Comparison of ENCODE assay signal across 16 cellular contexts in the genomic region with DNA sequence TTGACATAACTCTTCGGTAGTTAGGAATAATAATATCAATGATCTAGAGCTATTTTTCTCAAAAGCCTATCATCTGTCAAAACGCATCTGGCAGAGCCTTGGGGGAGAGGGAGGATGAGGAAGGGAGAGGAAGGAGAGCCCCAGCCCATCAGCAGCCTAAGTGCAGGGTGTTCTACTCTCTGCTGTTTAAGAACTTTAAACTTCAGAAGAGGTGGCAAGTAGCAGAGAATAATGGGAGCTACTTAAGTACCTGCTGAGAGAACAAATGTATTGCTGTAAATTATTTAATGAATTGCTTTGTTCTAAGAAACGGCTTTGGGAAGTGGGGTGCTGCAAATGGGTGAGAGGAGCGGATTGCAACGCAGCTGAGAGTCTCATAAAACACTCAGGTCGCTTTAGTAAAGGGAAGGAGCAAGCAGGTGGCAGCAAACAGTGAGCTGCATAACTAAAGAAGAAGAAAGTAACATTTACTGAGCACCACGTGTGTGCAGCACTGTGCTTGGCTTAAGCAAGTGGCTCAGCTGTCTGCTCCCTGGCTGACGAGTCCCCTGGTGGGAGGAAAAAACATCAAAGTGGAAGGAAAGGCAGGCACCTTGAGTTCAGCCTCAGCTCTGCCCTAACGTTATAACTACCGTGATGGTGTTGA. TPM values are rescaled to one million over a fixed set of nuclear protein-coding genes. Genes with fewer than 3 reads are reported as not detected.
DNase-seq lines count a peak whose midpoint lies in the region; ATAC-seq, FAIRE-seq and TF ChIP-seq lines count a peak whose summit lies in the region.
"Had no signal": no experiment of that assay in that cellular context is flagged by ENCODE, and none has a peak within 500 bp of the region (broad histone marks: within the 10 kb centered on the region; RNA-seq: fewer than 3 reads in every experiment).

No MANE protein-coding gene starts in this region.

- ATAC-seq in activated CD8-positive, alpha-beta T cell treated with anti-CD3 and anti-CD28 coated beads for 36 hours = peak; percentile 53
- ATAC-seq in activated CD8-positive, alpha-beta T cell treated with anti-CD3 and anti-CD28 coated beads, Interleukin-2, amount 10 ng/mL, durations not matched to agents 7 days and 5 days = no peak
- no peak for ATAC-seq in left cardiac atrium
- ATAC-seq: activated T-helper 17 cell treated with anti-CD3 and anti-CD28 coated beads, Interleukin-2, amount 50 U/mL, for 72 hours; Panc1 had no signal

- H2BK120ac ChIP-seq in H9 (ENCODE audit: low read depth, low read length, poor library complexity, severe bottlenecking) (no peak overlapping the region), H1 (replicated peaks; ENCODE audit: low read depth, low read length) (no peak overlapping the region)

- no CpG with 5 or more reads among the region's 10 CpGs for WGBS in H9 (ENCODE audit: extremely low coverage, insufficient read length, low lambda C conversion rate)
- WGBS in H1 (ENCODE audit: extremely low coverage in 1 of 2, insufficient coverage in 1 of 2, insufficient read length in 1 of 2, insufficient replicate concordance in 2 of 2, low coverage in 1 of 2, low lambda C conversion rate in 2 of 2, missing lambda C conversion rate in 1 of 2), 2 experiments = 17% methylated on average over 10 of the region's 10 CpGs; no CpG with 5 or more reads in 1 of the 2 experiments

- no peak for TF ChIP-seq CTCF in activated CD8-positive, alpha-beta T cell treated with anti-CD3 and anti-CD28 coated beads for 36 hours (IDR thresholded peaks at IDR 0.05)
- no peak; the same call in 2 of the 3 replicates for TF ChIP-seq CTCF in H9 (conservative IDR thresholded peaks at IDR 0.05)
- peak in 1 of 3 experiments; percentile 3; a peak in 1 of 4 replicates for TF ChIP-seq CTCF in H1 (IDR thresholded peaks at IDR 0.05; ENCODE audit: control extremely low read depth in 1 of 3, insufficient read depth in 1 of 3, low read depth in 1 of 3, low read length in 3 of 3)
- no peak for TF ChIP-seq CTCF in osteocyte (IDR thresholded peaks at IDR 0.05)
- no peak for TF ChIP-seq CTCF in osteoblast (IDR thresholded peaks at IDR 0.05; ENCODE audit: extremely low read depth, low read depth, low read length)

- H3K4ac ChIP-seq in H9 (ENCODE audit: low read depth, low read length) (no peak overlapping the region), H1 (replicated peaks; ENCODE audit: insufficient read length, low read depth, low read length) (no peak overlapping the region)

- no peaks in the 10 kb centered on the region for H3K36me3 ChIP-seq in H1 (ENCODE audit: control insufficient read depth in 2 of 4, insufficient read depth in 4 of 4, low read length in 3 of 4)
- H3K36me3 ChIP-seq in osteoblast (ENCODE audit: insufficient read depth, low read length) = no peaks in the 10 kb centered on the region
- H3K36me3 ChIP-seq: left ventricle myocardium inferior, stomach had no signal

- FAIRE-seq in H1 (lab: Jason Lieb, UNC) = no peak

- TF ChIP-seq EP300 in H1 (IDR thresholded peaks at IDR 0.05; ENCODE audit: borderline replicate concordance in 1 of 2, low read depth in 2 of 2, low read length in 2 of 2) = no peak

- peak; percentile 14 for DNase-seq in activated CD8-positive, alpha-beta T cell treated with anti-CD3 and anti-CD28 coated beads for 36 hours
- no peak for DNase-seq in activated CD8-positive, alpha-beta T cell treated with anti-CD3 and anti-CD28 coated beads, Interleukin-2, amount 10 ng/mL, durations not matched to agents 7 days and 5 days
- DNase-seq in H9 = peak; percentile 62
- peak in 1 of 2 experiments; percentile 33 for DNase-seq in H1 (ENCODE audit: low read depth in 1 of 2, low spot score in 2 of 2)
- peak; percentile 19 for DNase-seq in osteocyte (ENCODE audit: extremely low spot score, unreplicated experiment)
- no peak for DNase-seq in osteoblast (ENCODE audit: insufficient read length, low spot score, missing footprints)
- no peak for DNase-seq in left cardiac atrium
- no peak for DNase-seq in KG1 (lab: John Stamatoyannopoulos, UW)
- DNase-seq: ACHN, left ventricle myocardium inferior, NCI-H2081 treated with DMSO at 0.1 percent for 48 hours, NCI-H748 treated with DMSO at 0.1 percent for 48 hours, stomach had no signal

- H4K5ac ChIP-seq in H9 (ENCODE audit: insufficient read length, low read depth, low read length) (no peak overlapping the region), H1 (ENCODE audit: insufficient read length, low read depth, low read length) (no peak overlapping the region)

- H2BK15ac ChIP-seq in H9 (ENCODE audit: low read depth, low read length) (no peak overlapping the region), H1 (ENCODE audit: low read length) (no peak overlapping the region)

- H3K56ac ChIP-seq in H9 (ENCODE audit: insufficient read length, low read depth, low read length) (no peak overlapping the region), H1 (replicated peaks; ENCODE audit: insufficient read length, low read depth, low read length) (no peak overlapping the region)

- no peaks in the 10 kb centered on the region for H3K27me3 Mint-ChIP-seq in activated CD8-positive, alpha-beta T cell treated with anti-CD3 and anti-CD28 coated beads for 36 hours
- no peaks in the 10 kb centered on the region for H3K27me3 Mint-ChIP-seq in activated CD8-positive, alpha-beta T cell treated with anti-CD3 and anti-CD28 coated beads, Interleukin-2, amount 10 ng/mL, durations not matched to agents 7 days and 5 days (ENCODE audit: low read depth)
- H3K27me3 Mint-ChIP-seq in H9 (ENCODE audit: low read depth) (peaks cover 98% of the 10 kb centered on the region), osteocyte (ENCODE audit: unreplicated experiment) (peaks cover 61% of the 10 kb centered on the region)

- no peak for TF ChIP-seq POLR2A in H1 (IDR thresholded peaks at IDR 0.05; ENCODE audit: control extremely low read depth in 1 of 2, low read depth in 2 of 2, low read length in 2 of 2)

- intact Hi-C loops in activated CD8-positive, alpha-beta T cell treated with anti-CD3 and anti-CD28 coated beads for 36 hours (cut with micrococcal nuclease) = no loop called here
- intact Hi-C loops in left cardiac atrium (cut with DNase I) = no loop called here

- H3K4me3 ChIP-seq in H1 (ENCODE audit: extremely low read depth in 1 of 4, insufficient read depth in 2 of 4, low read depth in 3 of 4, low read length in 4 of 4) (no peak overlapping the region), osteoblast (ENCODE audit: insufficient read depth, low read length) (no peak overlapping the region)
- H3K4me3 ChIP-seq: left ventricle myocardium inferior, SK-N-MC, stomach had no signal

- no peaks in the 10 kb centered on the region for H3K4me1 ChIP-seq in H9 (ENCODE audit: insufficient read depth, low read length)
- peaks cover 0 to 2% (median 0%) of the 10 kb centered on the region in 4 experiments; a peak in 1 of 7 replicates for H3K4me1 ChIP-seq in H1 (replicated peaks in 1 of 4; ENCODE audit: control insufficient read depth in 3 of 4, insufficient read depth in 4 of 4, low read length in 3 of 4)
- H3K4me1 ChIP-seq in osteoblast (ENCODE audit: insufficient read depth, low read length) = no peaks in the 10 kb centered on the region
- H3K4me1 ChIP-seq: left ventricle myocardium inferior had no signal

- H2BK5ac ChIP-seq in H9 (ENCODE audit: insufficient read length, low read length) (no peak overlapping the region), H1 (ENCODE audit: low read depth, low read length) (no peak overlapping the region)

- no peak overlapping the region for H2BK20ac ChIP-seq in H9 (ENCODE audit: low read depth, low read length, poor library complexity, severe bottlenecking)
- no peak overlapping the region for H2BK20ac ChIP-seq in H1 (ENCODE audit: low read length)

- CTCF ChIA-PET in activated CD8-positive, alpha-beta T cell treated with anti-CD3 and anti-CD28 coated beads for 36 hours (lab: Charles Lee) = interaction anchor here (0.6 to 1.8 kb wide), 5 partner anchors 12 to 173 kb away, joined by 3 to 6 read pairs (median 4); no protein-coding TSS in a partner anchor
- CTCF ChIA-PET in activated CD8-positive, alpha-beta T cell treated with anti-CD3 and anti-CD28 coated beads, Interleukin-2, amount 10 ng/mL, durations not matched to agents 7 days and 5 days (lab: Charles Lee) = interaction anchor here (0.6 to 1.2 kb wide), 2 partner anchors 26 to 70 kb away, joined by 3 read pairs; no protein-coding TSS in a partner anchor
- CTCF ChIA-PET in H1 (lab: Charles Lee; ENCODE audit: partially characterized antibody) = interaction anchor here (0.7 to 1.5 kb wide), 4 partner anchors 19 to 126 kb away, joined by 3 to 4 read pairs (median 3); no protein-coding TSS in a partner anchor

- H3K27ac ChIP-seq in H9 (ENCODE audit: insufficient read length, low read depth, low read length) (no peak overlapping the region), H1 (ENCODE audit: low read depth, low read length) (no peak overlapping the region), osteoblast (ENCODE audit: low read depth, low read length) (no peak overlapping the region)
- H3K27ac ChIP-seq: left ventricle myocardium inferior, SK-N-MC, stomach had no signal

- H4K8ac ChIP-seq in H9 (replicated peaks; ENCODE audit: insufficient read length, low read depth, low read length) = no peak overlapping the region
- H4K8ac ChIP-seq in H1 (ENCODE audit: extremely low read depth, insufficient read depth, low read length) = no peak overlapping the region

- peaks cover 12% of the 10 kb centered on the region for H3K4me1 Mint-ChIP-seq in activated CD8-positive, alpha-beta T cell treated with anti-CD3 and anti-CD28 coated beads for 36 hours (ENCODE audit: low read depth)
- no peaks in the 10 kb centered on the region for H3K4me1 Mint-ChIP-seq in activated CD8-positive, alpha-beta T cell treated with anti-CD3 and anti-CD28 coated beads, Interleukin-2, amount 10 ng/mL, durations not matched to agents 7 days and 5 days (ENCODE audit: low read depth)
- H3K4me1 Mint-ChIP-seq in H9 (peaks cover 13 to 17% of the 10 kb centered on the region in 2 experiments), osteocyte (ENCODE audit: unreplicated experiment) (no peaks in the 10 kb centered on the region)
- H3K4me1 Mint-ChIP-seq: activated T-helper 17 cell treated with anti-CD3 and anti-CD28 coated beads, Interleukin-2, amount 50 U/mL, for 72 hours had no signal

- H4K91ac ChIP-seq in H9 (ENCODE audit: insufficient read length, low read depth, low read length) (no peak overlapping the region), H1 (replicated peaks; ENCODE audit: insufficient read length, low read length) (no peak overlapping the region)

- H3T11ph ChIP-seq in H9 (ENCODE audit: low read length) = no peak overlapping the region

- H3K14ac ChIP-seq in H9 (ENCODE audit: insufficient read depth, low read length) (no peak overlapping the region), H1 (ENCODE audit: insufficient read length) (no peak overlapping the region)

- no peak overlapping the region for H3K4me3 Mint-ChIP-seq in activated CD8-positive, alpha-beta T cell treated with anti-CD3 and anti-CD28 coated beads for 36 hours
- no peak overlapping the region for H3K4me3 Mint-ChIP-seq in activated CD8-positive, alpha-beta T cell treated with anti-CD3 and anti-CD28 coated beads, Interleukin-2, amount 10 ng/mL, durations not matched to agents 7 days and 5 days
- peak overlapping the region in 1 of 2 experiments; percentile 4; a peak in 1 of 5 replicates for H3K4me3 Mint-ChIP-seq in H9
- no peak overlapping the region for H3K4me3 Mint-ChIP-seq in osteocyte (ENCODE audit: unreplicated experiment)
- H3K4me3 Mint-ChIP-seq: activated T-helper 17 cell treated with anti-CD3 and anti-CD28 coated beads, Interleukin-2, amount 50 U/mL, for 72 hours had no signal

- no peak; a peak in 1 of 4 replicates for TF ChIP-seq RAD21 in H1 (IDR thresholded peaks at IDR 0.05 in 1 of 2, conservative IDR thresholded peaks at IDR 0.05 in 1 of 2; ENCODE audit: low read depth in 2 of 2, low read length in 2 of 2)

- no peaks in the 10 kb centered on the region for H4K20me1 ChIP-seq in H9 (ENCODE audit: control insufficient read depth, insufficient read depth, insufficient read length)
- peaks cover 0 to 2% of the 10 kb centered on the region in 2 experiments for H4K20me1 ChIP-seq in H1 (replicated peaks in 1 of 2; ENCODE audit: control insufficient read depth in 1 of 2, insufficient read depth in 2 of 2, low read length in 2 of 2)
- no peaks in the 10 kb centered on the region for H4K20me1 ChIP-seq in osteoblast (ENCODE audit: insufficient read depth, low read length)

- H3K79me2 ChIP-seq in H9 (ENCODE audit: insufficient read depth, low read length) (no peaks in the 10 kb centered on the region), H1 (ENCODE audit: control insufficient read depth in 1 of 2, insufficient read depth in 2 of 2, low read length in 2 of 2) (no peaks in the 10 kb centered on the region), osteoblast (ENCODE audit: insufficient read depth, low read length) (no peaks in the 10 kb centered on the region)

- H3K36me3 Mint-ChIP-seq in activated CD8-positive, alpha-beta T cell treated with anti-CD3 and anti-CD28 coated beads for 36 hours (ENCODE audit: low read depth) = no peaks in the 10 kb centered on the region
- H3K36me3 Mint-ChIP-seq in activated CD8-positive, alpha-beta T cell treated with anti-CD3 and anti-CD28 coated beads, Interleukin-2, amount 10 ng/mL, durations not matched to agents 7 days and 5 days (ENCODE audit: low read depth) = no peaks in the 10 kb centered on the region
- no peaks in the 10 kb centered on the region; a peak in 1 of 7 replicates for H3K36me3 Mint-ChIP-seq in H9 (ENCODE audit: insufficient read depth in 1 of 3, low read depth in 3 of 3)
- H3K36me3 Mint-ChIP-seq in osteocyte (ENCODE audit: unreplicated experiment) = no peaks in the 10 kb centered on the region

- no peak overlapping the region for H3K4me2 ChIP-seq in H9 (ENCODE audit: insufficient read depth, insufficient read length, low read length)
- 0 out of 4 replicates have a peak overlapping the region, but pooled peaks of 1 of the 2 experiments have one; percentile 9 for H3K4me2 ChIP-seq in H1 (ENCODE audit: insufficient read depth in 1 of 2, low read depth in 2 of 2, low read length in 2 of 2)
- H3K4me2 ChIP-seq in osteoblast (ENCODE audit: insufficient read depth, low read length) = no peak overlapping the region

- no peak overlapping the region for H3K27ac Mint-ChIP-seq in activated CD8-positive, alpha-beta T cell treated with anti-CD3 and anti-CD28 coated beads for 36 hours
- no peak overlapping the region for H3K27ac Mint-ChIP-seq in activated CD8-positive, alpha-beta T cell treated with anti-CD3 and anti-CD28 coated beads, Interleukin-2, amount 10 ng/mL, durations not matched to agents 7 days and 5 days
- H3K27ac Mint-ChIP-seq in H9 (peak overlapping the region in 2 of 3 experiments; percentile 31 to 46; a peak in 2 of 7 replicates), osteocyte (ENCODE audit: unreplicated experiment) (no peak overlapping the region)
- H3K27ac Mint-ChIP-seq: activated T-helper 17 cell treated with anti-CD3 and anti-CD28 coated beads, Interleukin-2, amount 50 U/mL, for 72 hours had no signal

- no peak overlapping the region for H3K9ac ChIP-seq in H9 (ENCODE audit: extremely low read depth, insufficient read length, low read length)
- no peak overlapping the region for H3K9ac ChIP-seq in H1 (replicated peaks in 1 of 4; ENCODE audit: extremely low read depth in 1 of 4, low read depth in 3 of 4, low read length in 3 of 4)

- H3K23ac ChIP-seq in H9 (ENCODE audit: insufficient read length, low read depth, low read length) = no peak overlapping the region
- no peak overlapping the region for H3K23ac ChIP-seq in H1 (ENCODE audit: insufficient read length)

- H2AK5ac ChIP-seq in H9 (ENCODE audit: insufficient read length, low read length) (no peak overlapping the region), H1 (ENCODE audit: low read depth, low read length) (no peak overlapping the region)

- POLR2A ChIA-PET in activated CD8-positive, alpha-beta T cell treated with anti-CD3 and anti-CD28 coated beads for 36 hours (lab: Charles Lee) = no interaction called here
- POLR2A ChIA-PET in activated CD8-positive, alpha-beta T cell treated with anti-CD3 and anti-CD28 coated beads, Interleukin-2, amount 10 ng/mL, durations not matched to agents 7 days and 5 days (lab: Charles Lee) = no interaction called here
- POLR2A ChIA-PET in H1 (lab: Charles Lee; ENCODE audit: partially characterized antibody) = interaction anchor here (0.6 kb wide), 1 partner anchor 21 kb away, joined by 3 read pairs; no protein-coding TSS in a partner anchor

- H3K9me3 Mint-ChIP-seq in activated CD8-positive, alpha-beta T cell treated with anti-CD3 and anti-CD28 coated beads for 36 hours = no peaks in the 10 kb centered on the region
- H3K9me3 Mint-ChIP-seq in activated CD8-positive, alpha-beta T cell treated with anti-CD3 and anti-CD28 coated beads, Interleukin-2, amount 10 ng/mL, durations not matched to agents 7 days and 5 days (ENCODE audit: insufficient read depth) = no peaks in the 10 kb centered on the region
- peaks cover 0 to 13% of the 10 kb centered on the region in 2 experiments; a peak in 4 of 5 replicates for H3K9me3 Mint-ChIP-seq in H9
- H3K9me3 Mint-ChIP-seq in osteocyte (ENCODE audit: unreplicated experiment) = no peaks in the 10 kb centered on the region
- H3K9me3 Mint-ChIP-seq: activated T-helper 17 cell treated with anti-CD3 and anti-CD28 coated beads, Interleukin-2, amount 50 U/mL, for 72 hours had no signal

- H3K23me2 ChIP-seq in H9 (ENCODE audit: insufficient read length, low read depth, low read length, poor library complexity, severe bottlenecking) (no peaks in the 10 kb centered on the region), H1 (ENCODE audit: low read depth, low read length) (no peaks in the 10 kb centered on the region)

- H3K27me3 ChIP-seq in H9 (ENCODE audit: insufficient read depth, low read length) (peaks cover 30% of the 10 kb centered on the region; the same call in 1 of the 2 replicates), H1 (replicated peaks in 1 of 4; ENCODE audit: control insufficient read depth in 3 of 4, extremely low read depth in 1 of 4, insufficient read depth in 3 of 4, low read length in 3 of 4) (peaks cover 30 to 79% (median 56%) of the 10 kb centered on the region in 4 experiments), osteoblast (ENCODE audit: insufficient read depth, low read length) (peaks cover 34% of the 10 kb centered on the region)

- H3K18ac ChIP-seq in H9 (ENCODE audit: insufficient read length, low read depth, low read length) (no peak overlapping the region), H1 (ENCODE audit: extremely low read depth, low read length) (no peak overlapping the region)

- H3K9me3 ChIP-seq in H9 (ENCODE audit: control insufficient read depth, low read depth, low read length) (no peaks in the 10 kb centered on the region), H1 (ENCODE audit: insufficient read depth in 2 of 2, low read depth in 1 of 2, low read length in 1 of 2) (peaks cover 0 to 4% of the 10 kb centered on the region in 2 experiments; a peak in 1 of 4 replicates), osteoblast (ENCODE audit: low read depth, low read length) (no peaks in the 10 kb centered on the region)
- H3K9me3 ChIP-seq: left ventricle myocardium inferior, stomach had no signal

- no peak overlapping the region for H2BK12ac ChIP-seq in H9 (ENCODE audit: insufficient read length, low read depth, low read length)
- H2BK12ac ChIP-seq in H1 (ENCODE audit: low read depth, low read length) = no peak overlapping the region

- no peak overlapping the region for H2AFZ ChIP-seq in H9 (ENCODE audit: low read length)
- no peak overlapping the region for H2AFZ ChIP-seq in H1 (ENCODE audit: low read length)
- no peak overlapping the region for H2AFZ ChIP-seq in osteoblast (ENCODE audit: low read length)

- H3K79me1 ChIP-seq in H9 (ENCODE audit: insufficient read depth, low read depth, low read length, poor library complexity, severe bottlenecking) (no peaks in the 10 kb centered on the region), H1 (ENCODE audit: low read depth, low read length) (no peaks in the 10 kb centered on the region)

RNA-seq across cellular contexts. Expression of gene SH3RF3, which starts 26.3 kb away (rescaled TPM):
- 1 to 10 TPM; 1.9 to 2.3 TPM for total RNA-seq in activated CD8-positive, alpha-beta T cell treated with anti-CD3 and anti-CD28 coated beads for 36 hours
- total RNA-seq in activated CD8-positive, alpha-beta T cell treated with anti-CD3 and anti-CD28 coated beads, Interleukin-2, amount 10 ng/mL, durations not matched to agents 7 days and 5 days = under 1 TPM in 1 of 2 experiments, not detected in 1; 0.10 TPM
- total RNA-seq in H9 (2021) (0.46 TPM in 2 replicates), osteocyte (79.4 and 84.4 TPM in 2 replicates), osteoblast (14.7 and 14.8 TPM in 2 replicates), left cardiac atrium (1 to 10 TPM; 8.8 to 9.4 TPM)
- 0.42 and 0.65 TPM in 2 replicates for total RNA-seq in H1 (2021; fragmentation: NEBNext Ultra II Directional; extraction: Animal tissue kit (Norgen Biotek cat#: 25700))
- 0.11 and 0.27 TPM in 2 replicates for polyA plus RNA-seq in H1 (2011; rRNA removed)
- polyA plus RNA-seq in H1 (2011; cell fraction: cytosol; rRNA removed) = 0.19 TPM
- polyA plus RNA-seq in H1 (2011; cell fraction: nucleus; rRNA removed) = 0.30 TPM
- polyA plus RNA-seq in H1 (2012, experiment 1 of 2) = 0.20 to 0.33 TPM (median 0.31 TPM) in 4 replicates
- polyA plus RNA-seq in H1 (2012, experiment 2 of 2) = 0.25 TPM
- polyA plus RNA-seq in H1 (2013, experiment 1 of 2) = 0.26 TPM
- polyA plus RNA-seq in H1 (2013, experiment 2 of 2) = 0.28 TPM
- 0.24 and 0.32 TPM in 2 replicates for polyA minus RNA-seq in H1 (2011; rRNA and poly(A)+ RNA removed)
- polyA minus RNA-seq in H1 (2011; cell fraction: cytosol; rRNA and poly(A)+ RNA removed) = 0.15 TPM
- polyA minus RNA-seq in H1 (2011; cell fraction: nucleus; rRNA and poly(A)+ RNA removed) = 0.70 TPM

Comparison
In these comparisons a context has a peak if more than half of its experiments do, and no peak if none do; other contexts are left out.
1. DNase-seq: peak in activated CD8-positive, alpha-beta T cell treated with anti-CD3 and anti-CD28 coated beads for 36 hours (single experiment), H9 (single experiment) and osteocyte (single experiment); none in activated CD8-positive, alpha-beta T cell treated with anti-CD3 and anti-CD28 coated beads, Interleukin-2, amount 10 ng/mL, durations not matched to agents 7 days and 5 days (single experiment), osteoblast (single experiment), left cardiac atrium (single experiment) and KG1 (single experiment).
2. H3K27ac Mint-ChIP-seq: peak in H9 (2 of 3); none in activated CD8-positive, alpha-beta T cell treated with anti-CD3 and anti-CD28 coated beads for 36 hours (single experiment), activated CD8-positive, alpha-beta T cell treated with anti-CD3 and anti-CD28 coated beads, Interleukin-2, amount 10 ng/mL, durations not matched to agents 7 days and 5 days (single experiment) and osteocyte (single experiment).